14 cellular contexts compared by ENCODE assay signal in the genomic region with DNA sequence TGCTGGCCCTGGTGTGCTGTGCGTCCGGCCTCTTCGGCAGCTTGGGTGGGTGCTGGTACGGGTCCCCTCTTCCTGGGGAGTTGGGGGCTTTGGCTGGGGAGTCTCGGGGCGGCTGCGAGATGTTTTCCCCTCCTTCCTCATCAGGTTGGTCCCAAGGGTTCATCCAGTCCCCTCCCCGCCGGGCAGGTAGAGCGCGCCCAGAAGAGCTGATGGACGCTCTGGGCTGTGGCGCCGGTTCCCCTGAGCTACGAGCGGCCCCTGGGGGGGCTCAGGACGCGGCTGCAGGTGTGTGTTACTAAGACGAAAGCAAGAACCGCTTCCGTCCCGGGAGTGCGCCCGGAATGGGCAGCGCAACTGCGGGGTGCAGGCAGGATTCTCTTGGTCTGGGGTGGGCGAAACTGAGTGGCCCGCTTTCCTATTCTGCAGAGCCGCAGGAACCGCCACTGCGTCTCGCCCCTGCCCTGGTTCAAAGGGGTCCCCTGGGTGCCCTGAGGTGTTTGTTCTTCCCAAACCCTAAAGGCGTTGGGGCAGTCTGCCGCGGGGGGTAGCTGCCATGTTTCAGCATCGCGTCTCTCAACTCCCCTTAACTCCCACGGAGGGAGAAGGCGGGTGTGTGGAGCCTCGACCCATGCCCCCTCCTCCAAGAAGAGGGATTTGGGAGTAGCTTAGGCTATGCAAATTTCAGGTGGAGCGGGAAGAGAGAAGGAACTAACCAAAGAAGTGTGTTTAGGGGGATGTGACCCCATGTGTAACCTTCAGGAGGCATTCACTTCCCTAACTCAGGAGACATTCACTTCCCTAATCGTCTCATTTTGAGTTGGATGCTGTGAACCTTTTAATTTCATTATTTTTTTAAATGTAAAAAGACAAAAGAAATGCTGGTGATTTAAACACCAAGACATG. TPM values are rescaled to one million over a fixed set of nuclear protein-coding genes. Genes with fewer than 3 reads are reported as not detected.
DNase-seq lines count a peak whose midpoint lies in the region; ATAC-seq, FAIRE-seq and TF ChIP-seq lines count a peak whose summit lies in the region.
"Had no signal": no experiment of that assay in that cellular context is flagged by ENCODE, and none has a peak within 500 bp of the region (broad histone marks: within the 10 kb centered on the region; RNA-seq: fewer than 3 reads in every experiment).

No MANE protein-coding gene starts in this region.

- no peak overlapping the region for H2AFZ ChIP-seq in GM12878 (ENCODE audit: control insufficient read depth, low read depth, low read length)

- H3K27ac Mint-ChIP-seq in naive thymus-derived CD4-positive, alpha-beta T cell: no peak overlapping the region
- H3K27ac Mint-ChIP-seq: HFFc6 had no signal

- H3K27me3 ChIP-seq in cardiac muscle cell (peaks cover 96% of the 10 kb centered on the region), right atrium auricular region (peaks cover 0 to 4% of the 10 kb centered on the region in 2 donors), GM12878 (replicated peaks in 1 of 2; ENCODE audit: control insufficient read depth in 2 of 2, insufficient read depth in 2 of 2, low read length in 1 of 2) (peaks cover 9 to 18% of the 10 kb centered on the region in 2 experiments), upper lobe of left lung (peaks cover 0 to 26% (median 17%) of the 10 kb centered on the region in 4 donors)
- no peaks in the 10 kb centered on the region for H3K27me3 ChIP-seq in naive thymus-derived CD4-positive, alpha-beta T cell (ENCODE audit: control insufficient read depth in 2 of 2, insufficient read depth in 2 of 2, low read length in 2 of 2)

- POLR2A ChIA-PET in GM12878 (lab: Charles Lee): interaction anchor here (0.7 to 0.8 kb wide), 2 partner anchors 63 to 156 kb away, joined by 3 read pairs; no protein-coding TSS in a partner anchor
- POLR2A ChIA-PET in naive thymus-derived CD4-positive, alpha-beta T cell (lab: Charles Lee): no interaction called here

- TF ChIP-seq CTCF in cardiac muscle cell (IDR thresholded peaks at IDR 0.05; ENCODE audit: low read depth, low read length) (no peak), right atrium auricular region (IDR thresholded peaks at IDR 0.05) (no peak), GM12878 (IDR thresholded peaks at IDR 0.05 in 2 of 3, conservative IDR thresholded peaks at IDR 0.05 in 1 of 3; ENCODE audit: control insufficient read depth in 2 of 3, extremely low read depth in 1 of 3, insufficient read depth in 1 of 3, low read depth in 3 of 3, low read length in 3 of 3) (no peak), upper lobe of left lung (IDR thresholded peaks at IDR 0.05) (no peak)

- no TSS peak for BruUV-seq in GM12878 (replicated peaks; lab: Mats Ljungman, UMichigan)

- H3K4me1 ChIP-seq in cardiac muscle cell (ENCODE audit: low read depth) (no peaks in the 10 kb centered on the region), right atrium auricular region (peaks cover 0 to 19% of the 10 kb centered on the region in 2 donors), GM12878 (ENCODE audit: control insufficient read depth, insufficient read depth, low read length) (no peaks in the 10 kb centered on the region), upper lobe of left lung (peaks cover 17 to 21% (median 20%) of the 10 kb centered on the region in 4 donors)
- no peaks in the 10 kb centered on the region for H3K4me1 ChIP-seq in naive thymus-derived CD4-positive, alpha-beta T cell (ENCODE audit: control insufficient read depth in 2 of 2, insufficient read depth in 2 of 2, low read length in 2 of 2)

- no peak for ATAC-seq in GM12878
- no peak for ATAC-seq in naive thymus-derived CD4-positive, alpha-beta T cell
- no peak for ATAC-seq in upper lobe of left lung (ENCODE audit: low FRiP score in 2 of 2)
- ATAC-seq in GM21367 (IDR thresholded peaks at IDR 0.05; ENCODE audit: unreplicated experiment): no peak

- H3K27ac ChIP-seq in cardiac muscle cell: no peak overlapping the region
- no peak overlapping the region for H3K27ac ChIP-seq in right atrium auricular region
- no peak overlapping the region for H3K27ac ChIP-seq in GM12878 (ENCODE audit: control insufficient read depth, insufficient read depth)
- no peak overlapping the region for H3K27ac ChIP-seq in naive thymus-derived CD4-positive, alpha-beta T cell (ENCODE audit: low read depth, low read length)
- H3K27ac ChIP-seq in upper lobe of left lung: no peak overlapping the region

- TF ChIP-seq POLR2A in GM12878 (IDR thresholded peaks at IDR 0.05; ENCODE audit: low read depth, low read length) (no peak), upper lobe of left lung (IDR thresholded peaks at IDR 0.05) (no peak), erythroblast (IDR thresholded peaks at IDR 0.05; ENCODE audit: low read length) (no peak)

- H3K36me3 ChIP-seq in cardiac muscle cell (no peaks in the 10 kb centered on the region), right atrium auricular region (no peaks in the 10 kb centered on the region), GM12878 (ENCODE audit: control insufficient read depth in 2 of 2, insufficient read depth in 2 of 2, low read length in 1 of 2) (no peaks in the 10 kb centered on the region), upper lobe of left lung (no peaks in the 10 kb centered on the region)
- no peaks in the 10 kb centered on the region for H3K36me3 ChIP-seq in naive thymus-derived CD4-positive, alpha-beta T cell (ENCODE audit: control insufficient read depth in 2 of 3, insufficient read depth in 3 of 3, low read length in 3 of 3)

- H3K4me3 ChIP-seq in cardiac muscle cell (peak overlapping the region; percentile 49), right atrium auricular region (no peak overlapping the region), GM12878 (no peak overlapping the region), upper lobe of left lung (peak overlapping the region in 3 of 4 donors; percentile 40 to 54 (median 50))
- no peak overlapping the region for H3K4me3 ChIP-seq in naive thymus-derived CD4-positive, alpha-beta T cell (ENCODE audit: low read length)

- no peak overlapping the region for H3K9ac ChIP-seq in GM12878 (ENCODE audit: control insufficient read depth, insufficient read depth, low read length)

- TF ChIP-seq RAD21 in GM12878 (IDR thresholded peaks at IDR 0.05; ENCODE audit: insufficient read depth, low read depth, low read length): no peak

- H3K4me2 ChIP-seq in GM12878 (ENCODE audit: control insufficient read depth, insufficient read depth): peak overlapping the region; percentile 25; the same call in 1 of the 2 replicates

- in situ Hi-C loops in GM12878 (cut with MboI): no loop called here

- FAIRE-seq in GM12878 (lab: Jason Lieb, UNC): no peak
- FAIRE-seq: GM19239 had no signal

- SMC1A ChIA-PET in GM12878 (lab: Charles Lee; ENCODE audit: uncharacterized antibody, unreplicated experiment): interaction anchor here (1.3 kb wide), 1 partner anchor 202 kb away, joined by 3 read pairs; the partner anchor contains the start of genes CPSF2 and NDUFB1

- CTCF ChIA-PET in GM12878 (lab: Yijun Ruan, JAX): no interaction called here
- CTCF ChIA-PET in naive thymus-derived CD4-positive, alpha-beta T cell (lab: Charles Lee): interaction anchor here (0.6 kb wide), 1 partner anchor 153 kb away, joined by 3 read pairs; no protein-coding TSS in a partner anchor

- DNase-seq in cardiac muscle cell (ENCODE audit: low read depth in 1 of 2, low spot score in 1 of 2) (no peak), right atrium auricular region (ENCODE audit: low spot score) (no peak), GM12878 (ENCODE audit: low read depth, low spot score) (no peak), upper lobe of left lung (peak in 1 of 2 donors; percentile 71), NCI-H2029 treated with DMSO at 0.1 percent for 48 hours (lab: John Stamatoyannopoulos, UW) (no peak), erythroblast (lab: John Stamatoyannopoulos, UW) (no peak)
- no peak for DNase-seq in naive thymus-derived CD4-positive, alpha-beta T cell
- DNase-seq: activated CD4-positive, alpha-beta T cell treated with anti-CD3 and anti-CD28 coated beads, Interleukin-2, amount 50 U/mL, for 4 hours; AML-193; HFFc6; NCI-H446 treated with DMSO at 0.1 percent for 48 hours had no signal

- H3K79me2 ChIP-seq in GM12878 (ENCODE audit: control insufficient read depth, insufficient read depth, low read length): no peaks in the 10 kb centered on the region

- no peaks in the 10 kb centered on the region for H3K36me3 Mint-ChIP-seq in naive thymus-derived CD4-positive, alpha-beta T cell

- TF ChIP-seq EP300 in GM12878 (IDR thresholded peaks at IDR 0.05; ENCODE audit: borderline replicate concordance in 1 of 2, control insufficient read depth in 1 of 2, low read depth in 2 of 2, low read length in 2 of 2) (no peak), upper lobe of left lung (IDR thresholded peaks at IDR 0.05) (no peak)

- intact Hi-C loops in GM12878 (cut with micrococcal nuclease; ENCODE audit: unreplicated experiment): loop anchor here (10.0 kb wide), 2 partner anchors 189 to 361 kb away; no protein-coding TSS in a partner anchor
- intact Hi-C loops in naive thymus-derived CD4-positive, alpha-beta T cell (cut with micrococcal nuclease): loop anchor here (10.0 kb wide), 2 partner anchors 69 to 361 kb away; no protein-coding TSS in a partner anchor

- H3K4me3 Mint-ChIP-seq in naive thymus-derived CD4-positive, alpha-beta T cell: peak overlapping the region in 8 of 10 donors; percentile 6 to 81 (median 41)
- H3K4me3 Mint-ChIP-seq: HFFc6 had no signal

- RAD21 ChIA-PET in GM12878 (lab: Charles Lee; ENCODE audit: unreplicated experiment): interaction anchor here (1.0 kb wide), 1 partner anchor 191 kb away, joined by 3 read pairs; no protein-coding TSS in a partner anchor

- no peaks in the 10 kb centered on the region for H3K9me3 Mint-ChIP-seq in naive thymus-derived CD4-positive, alpha-beta T cell
- H3K9me3 Mint-ChIP-seq: HFFc6 had no signal

- WGBS in GM12878 (ENCODE audit: insufficient coverage, insufficient replicate concordance, low lambda C conversion rate, missing lambda C conversion rate): 22% methylated on average over 37 of the region's 42 CpGs
- 7 to 12% methylated on average over 18 to 38 of the region's 42 CpGs for WGBS in upper lobe of left lung, 2 donors

- H3K4me1 Mint-ChIP-seq in naive thymus-derived CD4-positive, alpha-beta T cell: peaks cover 0 to 7% (median 3%) of the 10 kb centered on the region in 7 donors

- peaks cover 44 to 78% (median 58%) of the 10 kb centered on the region in 5 donors for H3K27me3 Mint-ChIP-seq in naive thymus-derived CD4-positive, alpha-beta T cell

- no peaks in the 10 kb centered on the region for H4K20me1 ChIP-seq in GM12878 (ENCODE audit: control insufficient read depth, insufficient read depth)

- H3K9me3 ChIP-seq in cardiac muscle cell (ENCODE audit: low read depth): no peaks in the 10 kb centered on the region
- no peaks in the 10 kb centered on the region for H3K9me3 ChIP-seq in right atrium auricular region
- no peaks in the 10 kb centered on the region for H3K9me3 ChIP-seq in GM12878 (replicated peaks; ENCODE audit: control insufficient read depth, insufficient read depth, low read length)
- no peaks in the 10 kb centered on the region for H3K9me3 ChIP-seq in naive thymus-derived CD4-positive, alpha-beta T cell (ENCODE audit: control insufficient read depth in 2 of 3, low read length in 3 of 3)
- H3K9me3 ChIP-seq in upper lobe of left lung: no peaks in the 10 kb centered on the region

RNA-seq across cellular contexts. Expression of gene SLC24A4, which starts 1.2 kb away (rescaled TPM):
- total RNA-seq in cardiac muscle cell: 0.09 TPM in 1 of 2 replicates, not detected in the other
- polyA plus RNA-seq in cardiac muscle cell: 0.07 TPM in 1 of 2 replicates, not detected in the other
- under 1 TPM; 0.04 to 0.24 TPM for total RNA-seq in right atrium auricular region
- 3.3 and 3.5 TPM in 2 replicates for total RNA-seq in GM12878 (2013; cell fraction: nucleolus; rRNA removed)
- total RNA-seq in GM12878 (2014; rRNA removed): under 0.01 TPM in 1 of 2 replicates, not detected in the other
- total RNA-seq in GM12878 (2014; rRNA removed; fragmentation: Illumina TruSeq; extraction: Trizol): 0.04 TPM in 1 of 2 replicates, not detected in the other
- not detected in 2 replicates for total RNA-seq in GM12878 (2021)
- polyA plus RNA-seq in GM12878 (2011; ENCODE audit: low read depth): not detected
- polyA plus RNA-seq in GM12878 (2011; rRNA removed): 0.22 and 0.46 TPM in 2 replicates
- polyA plus RNA-seq in GM12878 (2011; cell fraction: cytosol; rRNA removed): 0.28 and 0.31 TPM in 2 replicates
- 1.6 TPM in 2 replicates for polyA plus RNA-seq in GM12878 (2011; cell fraction: nucleus; rRNA removed)
- polyA plus RNA-seq in GM12878 (2012): 0.28 TPM in 1 of 2 replicates, not detected in the other
- polyA plus RNA-seq in GM12878 (2014; fragmentation: Illumina TruSeq; extraction: Trizol): under 0.01 TPM in 1 of 2 replicates, not detected in the other
- polyA plus RNA-seq in GM12878 (2014; fragmentation: Nextera tagmentation; extraction: Ambion mirVana): not detected
- 0.09 TPM in 1 of 2 replicates, not detected in the other for polyA plus RNA-seq in GM12878 (2014; rRNA removed)
- not detected for polyA plus RNA-seq in GM12878 (2016; fragmentation: Nextera tagmentation; extraction: Ambion mirVana)
- 0.36 TPM in 1 of 2 replicates, not detected in the other for polyA minus RNA-seq in GM12878 (2011; rRNA and poly(A)+ RNA removed)
- not detected in 2 replicates for polyA minus RNA-seq in GM12878 (2011; cell fraction: cytosol; rRNA and poly(A)+ RNA removed)
- polyA minus RNA-seq in GM12878 (2011; cell fraction: nucleus; rRNA and poly(A)+ RNA removed): 0.36 and 0.38 TPM in 2 replicates
- total RNA-seq in naive thymus-derived CD4-positive, alpha-beta T cell: 10 to 100 TPM in 1 of 5 experiments, 1 to 10 TPM in 1, under 1 TPM in 1, not detected in 2; 0.10 to 15.3 (median 2.1) TPM
- not detected for polyA plus RNA-seq in naive thymus-derived CD4-positive, alpha-beta T cell
- 1 to 10 TPM in 5 of 6 donors, under 1 TPM in 1; 0.49 to 5.7 (median 2.0) TPM for total RNA-seq in upper lobe of left lung
- total RNA-seq: HFFc6, pulmonary artery endothelial cell had no signal

Comparison
In these comparisons a context has a peak if more than half of its experiments do, and no peak if none do; other contexts are left out.
1. H3K4me3 ChIP-seq: peak in cardiac muscle cell (single experiment) and upper lobe of left lung (3 of 4); none in right atrium auricular region (0 of 2), GM12878 (single experiment) and naive thymus-derived CD4-positive, alpha-beta T cell (single experiment).